ENCODE assay signal across 1 cellular context in the genomic region with DNA sequence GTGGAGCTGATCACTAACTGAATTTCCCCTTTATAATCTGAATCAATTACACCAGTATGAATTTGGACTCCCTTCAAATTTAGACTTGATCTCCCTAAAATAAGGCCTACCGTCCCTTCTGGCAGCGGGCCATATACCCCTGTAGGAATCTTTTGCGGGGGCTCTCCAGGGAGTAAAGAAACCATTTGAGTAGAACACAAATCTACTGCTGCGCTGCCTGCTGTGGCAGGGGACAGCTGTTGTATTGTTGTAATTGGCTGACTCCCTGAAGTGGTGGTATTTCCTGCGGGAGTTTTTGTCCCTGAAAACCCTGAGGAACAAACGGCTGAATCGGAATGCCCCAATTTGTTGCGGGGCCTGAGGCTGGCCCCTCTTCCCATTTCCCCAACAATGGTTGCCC.
TF ChIP-seq lines count a peak whose summit lies in the region.

No MANE protein-coding gene starts in this region.

TF ChIP-seq in K562, 482 proteins besides CTCF, POLR2A, EP300 and RAD21:
- TF ChIP-seq PHF21A (IDR thresholded peaks at IDR 0.05; ENCODE audit: borderline replicate concordance, low read depth), result no peak
- TF ChIP-seq NFIC (IDR thresholded peaks at IDR 0.05), result 0 out of 2 replicates have a peak, but pooled peaks have one; percentile 6
